8 cellular contexts compared by ENCODE assay signal in the genomic region with DNA sequence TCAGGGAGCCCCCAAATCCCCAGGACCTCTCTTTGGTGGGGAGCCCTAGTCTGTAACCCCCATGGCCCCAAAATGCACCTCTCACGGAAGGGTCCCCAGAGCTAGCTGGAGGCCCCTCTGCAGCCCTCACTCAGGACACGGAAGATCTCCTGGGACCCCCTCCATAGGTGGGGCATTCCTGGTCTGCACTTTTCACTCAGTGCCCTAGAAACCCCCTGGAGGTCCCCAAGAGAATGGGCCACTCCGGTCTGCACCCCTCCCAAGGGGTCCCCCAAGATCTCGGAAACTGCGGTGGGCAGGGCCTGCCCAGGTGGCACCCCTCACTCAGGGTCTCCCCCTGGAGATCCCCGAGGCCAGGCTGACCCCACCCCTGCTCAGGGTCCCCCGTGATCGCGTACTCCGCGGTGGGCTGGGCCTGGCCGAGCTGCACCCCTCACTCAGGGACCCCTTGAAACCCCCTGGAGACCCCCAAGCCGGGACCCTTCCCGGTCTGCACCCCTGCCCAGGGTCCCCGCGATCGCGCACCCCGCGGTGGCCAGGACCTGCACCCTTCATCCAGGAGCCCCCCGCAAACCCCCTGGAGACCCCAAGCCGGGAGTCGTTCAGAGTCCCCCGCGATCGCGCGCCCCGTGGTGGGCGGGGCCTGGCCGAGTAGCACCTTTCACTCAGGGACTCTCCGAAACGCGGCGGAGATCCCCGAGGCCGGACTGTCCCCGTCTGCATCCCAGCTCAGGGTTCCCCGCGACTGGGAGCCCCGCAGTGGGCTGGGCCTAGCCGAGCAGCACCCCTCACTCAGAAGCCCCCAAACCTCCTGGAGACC. TPM values are rescaled to one million over a fixed set of nuclear protein-coding genes. Genes with fewer than 3 reads are reported as not detected.
DNase-seq lines count a peak whose midpoint lies in the region; ATAC-seq and TF ChIP-seq lines count a peak whose summit lies in the region.

No MANE protein-coding gene starts in this region.

- H3K4me3 Mint-ChIP-seq in activated CD4-positive, alpha-beta memory T cell treated with anti-CD3 and anti-CD28 coated beads, Interleukin-2, amount 10 ng/mL, durations not matched to agents 7 days and 5 days: peak overlapping the region; percentile 80
- H3K4me3 Mint-ChIP-seq in nephron progenitor cell: peak overlapping the region; percentile 85

- peaks cover 20% of the 10 kb centered on the region for H3K4me1 ChIP-seq in vagina

- TF ChIP-seq CTCF in nephron progenitor cell (IDR thresholded peaks at IDR 0.05): no peak
- TF ChIP-seq CTCF in vagina (IDR thresholded peaks at IDR 0.05): no peak

- no peaks in the 10 kb centered on the region for H3K9me3 ChIP-seq in vagina

- intact Hi-C loops in vagina (cut with DNase I): loop anchor here (5.0 kb wide), 1 partner anchor 327 kb away; a partner anchor contains a TSS

- POLR2A ChIA-PET in activated CD4-positive, alpha-beta memory T cell treated with anti-CD3 and anti-CD28 coated beads, Interleukin-2, amount 10 ng/mL, durations not matched to agents 7 days and 5 days (lab: Charles Lee): interaction anchor here (0.6 to 4.8 kb wide), 14 partner anchors 22 to 328 kb away, joined by 3 to 53 read pairs (median 4); a partner anchor contains a TSS

- H3K27me3 ChIP-seq in vagina: no peaks in the 10 kb centered on the region

- CTCF ChIA-PET in activated CD4-positive, alpha-beta memory T cell treated with anti-CD3 and anti-CD28 coated beads, Interleukin-2, amount 10 ng/mL, durations not matched to agents 7 days and 5 days (lab: Charles Lee): interaction anchor here (1.0 to 2.4 kb wide), 5 partner anchors 20 to 328 kb away, joined by 3 to 24 read pairs (median 6); a partner anchor contains a TSS

- peak; percentile 30 for ATAC-seq in GM19035 (IDR thresholded peaks at IDR 0.05; ENCODE audit: unreplicated experiment)

- peak overlapping the region; percentile 93 to 96 for H3K4me3 ChIP-seq in vagina

- H3K36me3 ChIP-seq in vagina: no peaks in the 10 kb centered on the region

- H3K27ac Mint-ChIP-seq in activated CD4-positive, alpha-beta memory T cell treated with anti-CD3 and anti-CD28 coated beads, Interleukin-2, amount 10 ng/mL, durations not matched to agents 7 days and 5 days: peak overlapping the region; percentile 81
- no peak overlapping the region for H3K27ac Mint-ChIP-seq in nephron progenitor cell

- peak; percentile 58 for DNase-seq in AG08395 (ENCODE audit: low spot score)
- DNase-seq in HPDE6-E6E7 (ENCODE audit: extremely low spot score): peak; percentile 48
- peak; percentile 58 for DNase-seq in activated CD4-positive, alpha-beta memory T cell treated with anti-CD3 and anti-CD28 coated beads, Interleukin-2, amount 10 ng/mL, durations not matched to agents 7 days and 5 days
- DNase-seq in epidermal melanocyte (ENCODE audit: insufficient read length, low spot score): peak; percentile 35
- peak; percentile 57 for DNase-seq in nephron progenitor cell
- DNase-seq in vagina (ENCODE audit: extremely low spot score in 2 of 2): no peak
- DNase-seq in NCI-H510A (lab: John Stamatoyannopoulos, UW): no peak

- H3K36me3 Mint-ChIP-seq in activated CD4-positive, alpha-beta memory T cell treated with anti-CD3 and anti-CD28 coated beads, Interleukin-2, amount 10 ng/mL, durations not matched to agents 7 days and 5 days (ENCODE audit: low read depth): peaks cover 23% of the 10 kb centered on the region
- no peaks in the 10 kb centered on the region for H3K36me3 Mint-ChIP-seq in nephron progenitor cell (ENCODE audit: low read depth)

- no peaks in the 10 kb centered on the region for H3K9me3 Mint-ChIP-seq in activated CD4-positive, alpha-beta memory T cell treated with anti-CD3 and anti-CD28 coated beads, Interleukin-2, amount 10 ng/mL, durations not matched to agents 7 days and 5 days
- no peaks in the 10 kb centered on the region for H3K9me3 Mint-ChIP-seq in nephron progenitor cell

- TF ChIP-seq POLR2A in vagina (IDR thresholded peaks at IDR 0.05): no peak

- peaks cover 27% of the 10 kb centered on the region for H3K4me1 Mint-ChIP-seq in activated CD4-positive, alpha-beta memory T cell treated with anti-CD3 and anti-CD28 coated beads, Interleukin-2, amount 10 ng/mL, durations not matched to agents 7 days and 5 days
- peaks cover 18% of the 10 kb centered on the region for H3K4me1 Mint-ChIP-seq in nephron progenitor cell

- H3K27me3 Mint-ChIP-seq in activated CD4-positive, alpha-beta memory T cell treated with anti-CD3 and anti-CD28 coated beads, Interleukin-2, amount 10 ng/mL, durations not matched to agents 7 days and 5 days: no peaks in the 10 kb centered on the region
- no peaks in the 10 kb centered on the region for H3K27me3 Mint-ChIP-seq in nephron progenitor cell (ENCODE audit: low read depth, poor library complexity)

- peak overlapping the region; percentile 63 for H3K27ac ChIP-seq in vagina

RNA-seq across cellular contexts. Expression of a gene that starts 1.1 kb away (rescaled TPM):
- total RNA-seq in activated CD4-positive, alpha-beta memory T cell treated with anti-CD3 and anti-CD28 coated beads, Interleukin-2, amount 10 ng/mL, durations not matched to agents 7 days and 5 days: 10 to 100 TPM; 92.9 to 96.6 TPM
- total RNA-seq in vagina: 41.0 TPM

RNA-seq across cellular contexts. Expression of a gene that starts 20.2 kb away (rescaled TPM):
- 10 to 100 TPM; 52.2 to 54.3 TPM for total RNA-seq in activated CD4-positive, alpha-beta memory T cell treated with anti-CD3 and anti-CD28 coated beads, Interleukin-2, amount 10 ng/mL, durations not matched to agents 7 days and 5 days
- total RNA-seq in vagina: 181 TPM

RNA-seq across cellular contexts. Expression of a gene that starts 28.3 kb away (rescaled TPM):
- total RNA-seq in activated CD4-positive, alpha-beta memory T cell treated with anti-CD3 and anti-CD28 coated beads, Interleukin-2, amount 10 ng/mL, durations not matched to agents 7 days and 5 days: 10 to 100 TPM; 44.5 to 47.4 TPM
- 20.9 TPM for total RNA-seq in vagina

Comparison
In these comparisons a context has a peak if more than half of its experiments do, and no peak if none do; other contexts are left out.
1. DNase-seq: peak in AG08395 (single experiment), HPDE6-E6E7 (single experiment), activated CD4-positive, alpha-beta memory T cell treated with anti-CD3 and anti-CD28 coated beads, Interleukin-2, amount 10 ng/mL, durations not matched to agents 7 days and 5 days (single experiment), epidermal melanocyte (single experiment) and nephron progenitor cell (single experiment); none in vagina (0 of 2) and NCI-H510A (single experiment).